1 cellular context compared by ENCODE assay signal in the genomic region with DNA sequence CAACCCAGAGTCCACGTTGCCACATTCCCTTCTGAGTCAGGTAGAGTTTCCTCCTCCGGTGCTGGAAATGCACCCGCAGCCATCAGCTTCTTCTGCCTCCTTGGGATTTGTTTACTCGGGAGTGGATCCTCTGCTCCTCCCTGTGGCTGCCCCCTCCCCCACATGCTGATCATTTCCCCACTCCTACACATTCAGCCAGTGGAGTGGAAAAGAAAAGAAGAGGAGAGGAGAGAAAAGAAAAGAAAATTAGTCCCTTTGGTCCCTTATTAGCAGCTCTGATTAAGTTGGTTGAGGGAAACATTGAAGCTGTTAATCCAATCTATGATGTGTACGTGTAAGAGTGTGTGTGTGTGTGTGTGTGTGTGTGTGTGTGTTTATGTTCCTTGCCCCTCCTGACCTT.
TF ChIP-seq lines count a peak whose summit lies in the region.

No MANE protein-coding gene starts in this region.

TF ChIP-seq in HepG2, 621 proteins besides CTCF, POLR2A, EP300 and RAD21:
- TF ChIP-seq PHF8 (CRISPR knock-in tag; IDR thresholded peaks at IDR 0.05) (no peak), SNAI1 (CRISPR knock-in tag; IDR thresholded peaks at IDR 0.05; ENCODE audit: borderline replicate concordance) (no peak), FOXC1 (CRISPR knock-in tag; IDR thresholded peaks at IDR 0.05; ENCODE audit: borderline replicate concordance) (0 out of 2 replicates have a peak, but pooled peaks have one; percentile 10), IKZF5 (CRISPR knock-in tag; IDR thresholded peaks at IDR 0.05) (no peak), SIX1 (CRISPR knock-in tag; IDR thresholded peaks at IDR 0.05; ENCODE audit: borderline replicate concordance) (no peak)
